Comparison of ENCODE assay signal across 32 cellular contexts in genomic region chr1:200079576-200079975, GRCh38. TPM values are rescaled to one million over a fixed set of nuclear protein-coding genes. Genes with fewer than 3 reads are reported as not detected.
"Had no signal": no experiment of that assay in that cellular context is flagged by ENCODE, and none has a peak within 500 bp of the region (broad histone marks: within the 10 kb centered on the region; RNA-seq: fewer than 3 reads in every experiment).

No MANE protein-coding gene starts in this region.

- H3K4me1 Mint-ChIP-seq: activated CD4-positive, alpha-beta T cell treated with anti-CD3 and anti-CD28 coated beads for 36 hours; activated CD4-positive, alpha-beta T cell treated with anti-CD3 and anti-CD28 coated beads, Interleukin-2, amount 10 ng/mL, durations not matched to agents 7 days and 5 days; activated naive CD4-positive, alpha-beta T cell treated with anti-CD3 and anti-CD28 coated beads, Interleukin-2, amount 50 U/mL, for 24 hours; activated naive CD8-positive, alpha-beta T cell treated with anti-CD3 and anti-CD28 coated beads, Interleukin-2, amount 10 ng/mL, durations not matched to agents 7 days and 5 days; activated T-helper 17 cell treated with anti-CD3 and anti-CD28 coated beads, Interleukin-2, amount 50 U/mL, for 72 hours had no signal

- H3K4me3 ChIP-seq: ascending aorta, breast epithelium, SJCRH30 had no signal

- H3K4me3 Mint-ChIP-seq: activated CD4-positive, alpha-beta memory T cell treated with anti-CD3 and anti-CD28 coated beads for 36 hours; activated CD4-positive, alpha-beta T cell treated with anti-CD3 and anti-CD28 coated beads for 36 hours; activated CD4-positive, alpha-beta T cell treated with anti-CD3 and anti-CD28 coated beads, Interleukin-2, amount 10 ng/mL, durations not matched to agents 7 days and 5 days; activated naive CD4-positive, alpha-beta T cell treated with anti-CD3 and anti-CD28 coated beads, Interleukin-2, amount 50 U/mL, for 24 hours; activated naive CD8-positive, alpha-beta T cell treated with anti-CD3 and anti-CD28 coated beads, Interleukin-2, amount 10 ng/mL, durations not matched to agents 7 days and 5 days; activated T-cell treated with anti-CD3 and anti-CD28 coated beads, Interleukin-2, amount 50 U/mL, for 72 hours; activated T-helper 17 cell treated with anti-CD3 and anti-CD28 coated beads, Interleukin-2, amount 50 U/mL, for 72 hours; T-helper 1 cell treated with Interleukin-12 subunit alpha and Interleukin-12 subunit beta and Interleukin-4 antibody, amounts not matched to agents 30 μg/mL and 1 μg/mL, for 36 hours; T-helper 2 cell treated with Interferon-gamma antibody and Interleukin-4, amounts not matched to agents 5 μg/mL and 100 μg/mL, for 36 hours; WTC11 had no signal

- ATAC-seq: activated CD4-positive, alpha-beta T cell treated with anti-CD3 and anti-CD28 coated beads for 36 hours; activated CD4-positive, CD25-positive, alpha-beta regulatory T cell treated with anti-CD3 and anti-CD28 coated beads, Interleukin-2, amount 50 U/mL, for 24 hours; activated T-cell treated with anti-CD3 and anti-CD28 coated beads, Interleukin-2, amount 50 U/mL, for 72 hours; activated T-helper 17 cell treated with anti-CD3 and anti-CD28 coated beads, Interleukin-2, amount 50 U/mL, for 72 hours; PC-3; WTC11 had no signal

- H3K4me1 ChIP-seq: ascending aorta, breast epithelium had no signal

- H3K27me3 ChIP-seq: ascending aorta, breast epithelium, SJCRH30 had no signal

- H3K36me3 Mint-ChIP-seq: activated CD4-positive, alpha-beta memory T cell treated with anti-CD3 and anti-CD28 coated beads for 36 hours; activated naive CD4-positive, alpha-beta T cell treated with anti-CD3 and anti-CD28 coated beads, Interleukin-2, amount 50 U/mL, for 24 hours; activated naive CD8-positive, alpha-beta T cell treated with anti-CD3 and anti-CD28 coated beads, Interleukin-2, amount 10 ng/mL, durations not matched to agents 7 days and 5 days; WTC11 had no signal

- H3K9me3 ChIP-seq: ascending aorta, breast epithelium, SJCRH30, SK-N-SH had no signal

- DNase-seq: activated CD4-positive, alpha-beta memory T cell treated with anti-CD3 and anti-CD28 coated beads for 36 hours; activated CD4-positive, alpha-beta T cell treated with anti-CD3 and anti-CD28 coated beads for 36 hours; activated CD4-positive, alpha-beta T cell treated with anti-CD3 and anti-CD28 coated beads, Interleukin-2, amount 10 ng/mL, durations not matched to agents 7 days and 5 days; activated gamma-delta T cell; activated naive CD4-positive, alpha-beta T cell treated with Interleukin-2 at 50 U/mL for 16 hours; activated naive CD8-positive, alpha-beta T cell treated with anti-CD3 and anti-CD28 coated beads, Interleukin-2, amount 10 ng/mL, durations not matched to agents 7 days and 5 days; activated T-cell treated with anti-CD3 and anti-CD28 coated beads, Interleukin-2, amount 50 U/mL, for 1 hour; activated T-cell treated with anti-CD3 and anti-CD28 coated beads, Interleukin-2, amount 50 U/mL, for 72 hours; amygdala; Karpas-422; KBM-7; NCI-H1105; NCI-H1436; NCI-H1694; NCI-H1930; NCI-H2081 treated with DMSO at 0.1 percent for 48 hours; NCI-H345; NCI-H526; NCI-H748 treated with DMSO at 0.1 percent for 48 hours; NK-92 treated with Interleukin-12 subunit alpha and Interleukin-12 subunit beta, amount 100 ng/mL, for 24 hours; PC-3; Right ventricle myocardium superior; SK-N-SH had no signal

- H3K36me3 ChIP-seq: ascending aorta, breast epithelium, SJCRH30 had no signal

- H3K9me3 Mint-ChIP-seq: activated CD4-positive, alpha-beta memory T cell treated with anti-CD3 and anti-CD28 coated beads for 36 hours; activated CD4-positive, alpha-beta T cell treated with anti-CD3 and anti-CD28 coated beads, Interleukin-2, amount 10 ng/mL, durations not matched to agents 7 days and 5 days; activated naive CD4-positive, alpha-beta T cell treated with anti-CD3 and anti-CD28 coated beads, Interleukin-2, amount 50 U/mL, for 24 hours; activated naive CD8-positive, alpha-beta T cell treated with anti-CD3 and anti-CD28 coated beads, Interleukin-2, amount 10 ng/mL, durations not matched to agents 7 days and 5 days; activated T-cell treated with anti-CD3 and anti-CD28 coated beads, Interleukin-2, amount 50 U/mL, for 72 hours; activated T-helper 17 cell treated with anti-CD3 and anti-CD28 coated beads, Interleukin-2, amount 50 U/mL, for 72 hours; T-helper 1 cell treated with Interleukin-12 subunit alpha and Interleukin-12 subunit beta and Interleukin-4 antibody, amounts not matched to agents 30 μg/mL and 1 μg/mL, for 36 hours; T-helper 2 cell treated with Interferon-gamma antibody and Interleukin-4, amounts not matched to agents 5 μg/mL and 100 μg/mL, for 36 hours; WTC11 had no signal

- H3K27ac Mint-ChIP-seq: activated CD4-positive, alpha-beta memory T cell treated with anti-CD3 and anti-CD28 coated beads for 36 hours; activated CD4-positive, alpha-beta T cell treated with anti-CD3 and anti-CD28 coated beads for 36 hours; activated CD4-positive, alpha-beta T cell treated with anti-CD3 and anti-CD28 coated beads, Interleukin-2, amount 10 ng/mL, durations not matched to agents 7 days and 5 days; activated naive CD4-positive, alpha-beta T cell treated with anti-CD3 and anti-CD28 coated beads, Interleukin-2, amount 50 U/mL, for 24 hours; activated naive CD8-positive, alpha-beta T cell treated with anti-CD3 and anti-CD28 coated beads, Interleukin-2, amount 10 ng/mL, durations not matched to agents 7 days and 5 days; activated T-cell treated with anti-CD3 and anti-CD28 coated beads, Interleukin-2, amount 50 U/mL, for 72 hours; activated T-helper 17 cell treated with anti-CD3 and anti-CD28 coated beads, Interleukin-2, amount 50 U/mL, for 72 hours; T-helper 1 cell treated with Interleukin-12 subunit alpha and Interleukin-12 subunit beta and Interleukin-4 antibody, amounts not matched to agents 30 μg/mL and 1 μg/mL, for 36 hours; T-helper 2 cell treated with Interferon-gamma antibody and Interleukin-4, amounts not matched to agents 5 μg/mL and 100 μg/mL, for 36 hours; WTC11 had no signal

- H3K27ac ChIP-seq: ascending aorta, breast epithelium, SJCRH30 had no signal

RNA-seq across cellular contexts. Expression of gene NR5A2, which starts 52.1 kb away (rescaled TPM):
- total RNA-seq: activated CD4-positive, alpha-beta memory T cell treated with anti-CD3 and anti-CD28 coated beads for 36 hours; activated CD4-positive, alpha-beta T cell treated with anti-CD3 and anti-CD28 coated beads for 36 hours; activated CD4-positive, alpha-beta T cell treated with anti-CD3 and anti-CD28 coated beads, Interleukin-2, amount 10 ng/mL, durations not matched to agents 7 days and 5 days; activated naive CD8-positive, alpha-beta T cell treated with anti-CD3 and anti-CD28 coated beads, Interleukin-2, amount 10 ng/mL, durations not matched to agents 7 days and 5 days had no signal
- polyA plus RNA-seq: SK-N-SH had no signal
